Comparison of ENCODE assay signal across 8 cellular contexts in genomic region chr6:100228437-100229424, GRCh38.
DNase-seq lines count a peak whose midpoint lies in the region; ATAC-seq and TF ChIP-seq lines count a peak whose summit lies in the region.

No MANE protein-coding gene starts in this region.

- peak overlapping the region; percentile 57 to 62 (median 60) for H3K4me3 ChIP-seq in liver (ENCODE audit: low read depth in 1 of 3, low read length in 3 of 3)

- DNase-seq in NK-92 treated with Interleukin-12 subunit alpha and Interleukin-12 subunit beta, amount 100 ng/mL, for 24 hours (lab: John Stamatoyannopoulos, UW), result peak; percentile 73
- no peak for DNase-seq in NK-92 (lab: John Stamatoyannopoulos, UW; ENCODE audit: unreplicated experiment)
- peak; percentile 76 for DNase-seq in NCI-H2029 treated with DMSO at 0.1 percent for 48 hours (lab: John Stamatoyannopoulos, UW)
- peak; percentile 36 for DNase-seq in activated CD4-positive, CD25-positive, alpha-beta regulatory T cell treated with anti-CD3 and anti-CD28 coated beads, Interleukin-2, amount 50 U/mL, for 72 hours
- DNase-seq in dermis microvascular lymphatic vessel endothelial cell (ENCODE audit: low read depth in 2 of 2), result peak; percentile 76 to 90
- DNase-seq in stimulated activated CD4-positive, alpha-beta T cell treated with anti-CD3 and anti-CD28 coated beads, Interleukin-4, amount 100 ng/mL, for 4 hours, result peak; percentile 4

- TF ChIP-seq CTCF in liver (IDR thresholded peaks at IDR 0.05; ENCODE audit: low read depth, low read length, missing input control), result no peak

- H3K4me1 ChIP-seq in liver (ENCODE audit: control insufficient read depth in 4 of 4, insufficient read depth in 4 of 4, low read length in 3 of 4), result peaks cover 0 to 8% (median 2%) of the 10 kb centered on the region in 4 donors

- no peak for TF ChIP-seq RAD21 in liver (IDR thresholded peaks at IDR 0.05)

- H3K27me3 ChIP-seq in liver (ENCODE audit: control insufficient read depth in 4 of 4, insufficient read depth in 4 of 4, low read length in 3 of 4), result no peaks in the 10 kb centered on the region

- ATAC-seq in HG02870 (IDR thresholded peaks at IDR 0.05; ENCODE audit: unreplicated experiment), result peak; percentile 100

- no peaks in the 10 kb centered on the region for H3K36me3 ChIP-seq in liver (ENCODE audit: control insufficient read depth in 4 of 4, insufficient read depth in 3 of 4, low read depth in 1 of 4, low read length in 3 of 4)

- no peaks in the 10 kb centered on the region for H3K9me3 ChIP-seq in liver (ENCODE audit: control insufficient read depth in 4 of 4, low read length in 3 of 4)

- WGBS in liver, result 10% methylated on average over 38 of the region's 38 CpGs

- peak overlapping the region in 1 of 2 donors; percentile 16 for H3K9ac ChIP-seq in liver (ENCODE audit: low read depth in 1 of 2, low read length in 2 of 2)

- H3K27ac ChIP-seq in liver (ENCODE audit: low read depth in 1 of 2, low read length in 2 of 2), result no peak overlapping the region

TF ChIP-seq in liver, 16 proteins besides CTCF, POLR2A, EP300 and RAD21:
- no peak for TF ChIP-seq NR2F2 (IDR thresholded peaks at IDR 0.05)
- no peak for TF ChIP-seq MAX (IDR thresholded peaks at IDR 0.05)
- TF ChIP-seq HNF4A (conservative IDR thresholded peaks at IDR 0.05), result no peak
- TF ChIP-seq SP1 (IDR thresholded peaks at IDR 0.05), result no peak
- no peak for TF ChIP-seq YY1 (IDR thresholded peaks at IDR 0.05)
- no peak for TF ChIP-seq FOXA2 (IDR thresholded peaks at IDR 0.05)
- no peak for TF ChIP-seq JUND (IDR thresholded peaks at IDR 0.05)
- TF ChIP-seq FOXA1 (IDR thresholded peaks at IDR 0.05), result no peak
- TF ChIP-seq ATF3 (IDR thresholded peaks at IDR 0.05), result no peak
